Comparison of ENCODE assay signal across 9 cellular contexts in genomic region chrX:39907964-39908616, GRCh38.
A peak's percentile ranks its signal among the peaks of the same experiment; 100 is the strongest.
DNase-seq lines count a peak whose midpoint lies in the region; ATAC-seq and TF ChIP-seq lines count a peak whose summit lies in the region.
"Had no signal": no experiment of that assay in that cellular context is flagged by ENCODE, and none has a peak within 500 bp of the region (broad histone marks: within the 10 kb centered on the region; RNA-seq: fewer than 3 reads in every experiment).

No MANE protein-coding gene starts in this region.

- H3K4me1 ChIP-seq in NT2/D1 (ENCODE audit: insufficient read depth, insufficient read length): peaks cover 25% of the 10 kb centered on the region
- no peaks in the 10 kb centered on the region for H3K4me1 ChIP-seq in prostate gland (replicated peaks)

- DNase-seq in ELR (ENCODE audit: low read depth): peak; percentile 96
- DNase-seq in NT2/D1 (ENCODE audit: low read depth, low spot score): peak; percentile 40
- peak; percentile 92 for DNase-seq in fibroblast of villous mesenchyme (ENCODE audit: low read depth)
- DNase-seq in prostate gland (ENCODE audit: low spot score): peak; percentile 52
- DNase-seq in ecto neural progenitor cell (ENCODE audit: low spot score): no peak
- no peak for DNase-seq in NCI-H748 treated with DMSO at 0.1 percent for 48 hours (lab: John Stamatoyannopoulos, UW)
- DNase-seq in germinal center (ENCODE audit: low spot score): no peak
- DNase-seq: stimulated activated naive B cell treated with anti-CD40 and anti-IgM and Interleukin-4, amounts not matched to agents 10 μg/mL and 1 μg/mL and 100 μg/mL, for 72 hours had no signal

- H3K9ac ChIP-seq in NT2/D1 (ENCODE audit: insufficient read length, low read depth): peak overlapping the region; percentile 61

- no peak overlapping the region for H3K27ac ChIP-seq in prostate gland

- H3K36me3 ChIP-seq in NT2/D1 (ENCODE audit: insufficient read depth, insufficient read length, low read length): no peaks in the 10 kb centered on the region
- H3K36me3 ChIP-seq in prostate gland: no peaks in the 10 kb centered on the region

- no peak for TF ChIP-seq POLR2A in prostate gland (IDR thresholded peaks at IDR 0.05)

- H3K4me3 ChIP-seq in NT2/D1 (ENCODE audit: insufficient read length, low read depth) (no peak overlapping the region), fibroblast of villous mesenchyme (ENCODE audit: low read depth, low read length) (no peak overlapping the region), prostate gland (no peak overlapping the region)

- ATAC-seq in HG03108 (IDR thresholded peaks at IDR 0.05; ENCODE audit: unreplicated experiment): no peak

- intact Hi-C loops in prostate gland (cut with DNase I): loop anchor here (2.0 to 10.0 kb wide), 3 partner anchors 105 to 247 kb away; no protein-coding TSS in a partner anchor

- TF ChIP-seq CTCF in fibroblast of villous mesenchyme (IDR thresholded peaks at IDR 0.05; ENCODE audit: insufficient read depth, low read depth, low read length) (no peak), prostate gland (IDR thresholded peaks at IDR 0.05) (no peak)

- 40% methylated on average over 12 of the region's 14 CpGs for WGBS in prostate gland

- H3K27me3 ChIP-seq in NT2/D1 (ENCODE audit: insufficient read depth, insufficient read length): peaks cover 10% of the 10 kb centered on the region
- H3K27me3 ChIP-seq in prostate gland (replicated peaks; ENCODE audit: insufficient read depth): no peaks in the 10 kb centered on the region

- H3K9me3 ChIP-seq in NT2/D1 (ENCODE audit: insufficient read depth, low read length) (no peaks in the 10 kb centered on the region), prostate gland (no peaks in the 10 kb centered on the region)

Comparison
In these comparisons a context has a peak if more than half of its experiments do, and no peak if none do; other contexts are left out.
1. DNase-seq: peak in ELR (single experiment), NT2/D1 (single experiment), fibroblast of villous mesenchyme (single experiment) and prostate gland (single experiment); none in ecto neural progenitor cell (single experiment), NCI-H748 treated with DMSO at 0.1 percent for 48 hours (single experiment) and germinal center (single experiment).